Comparison of ENCODE assay signal across 22 cellular contexts in the genomic region with DNA sequence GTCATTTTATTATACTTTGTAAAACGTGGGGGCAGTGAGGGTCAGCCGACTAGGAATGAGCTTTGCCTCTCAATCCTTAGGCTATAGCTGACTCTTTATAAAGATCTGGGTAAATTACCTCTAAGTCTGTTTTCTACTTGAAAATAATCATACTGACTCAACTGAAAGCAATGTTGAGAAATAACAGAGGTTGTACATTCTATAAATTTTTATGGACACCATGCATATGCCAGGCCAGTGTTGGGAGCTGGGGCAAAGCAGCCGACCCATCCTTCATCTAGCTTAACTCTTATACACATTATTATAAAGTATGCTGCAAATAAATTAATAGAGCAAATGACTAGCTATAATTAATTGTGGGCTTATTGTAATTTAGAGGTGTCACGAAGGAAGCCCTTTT. TPM values are rescaled to one million over a fixed set of nuclear protein-coding genes. Genes with fewer than 3 reads are reported as not detected.
DNase-seq lines count a peak whose midpoint lies in the region; ATAC-seq, FAIRE-seq and TF ChIP-seq lines count a peak whose summit lies in the region.
"Had no signal": no experiment of that assay in that cellular context is flagged by ENCODE, and none has a peak within 500 bp of the region (broad histone marks: within the 10 kb centered on the region; RNA-seq: fewer than 3 reads in every experiment).

No MANE protein-coding gene starts in this region.

- peaks cover 20% of the 10 kb centered on the region for H3K4me1 ChIP-seq in CD4-positive, CD25-positive, alpha-beta regulatory T cell (ENCODE audit: control insufficient read depth, insufficient read depth, low read length, poor library complexity, severe bottlenecking)
- no peaks in the 10 kb centered on the region for H3K4me1 ChIP-seq in hepatocyte (ENCODE audit: insufficient read depth)

- no peak for DNase-seq in CD4-positive, CD25-positive, alpha-beta regulatory T cell
- DNase-seq in HCEC 1CT = peak; percentile 7
- DNase-seq in astrocyte of the hippocampus (ENCODE audit: low read depth, low spot score) = peak; percentile 20
- no peak for DNase-seq in GM19239 (ENCODE audit: insufficient read length, low spot score)
- no peak for DNase-seq in hepatocyte (ENCODE audit: low spot score)
- DNase-seq: C1 segment of cervical spinal cord, DMS 273 treated with DMSO at 0.1 percent for 48 hours, DND-41, GF-D8, GOT3, KG1, NCI-H1105 treated with DMSO at 0.1 percent for 48 hours, NCI-H1694 treated with DMSO at 0.1 percent for 48 hours, NCI-H2227 treated with DMSO at 0.1 percent for 48 hours, NCI-H524, NCI-H82, PC-9, SIG-M5 had no signal

- no peak overlapping the region for H3K27ac ChIP-seq in CD4-positive, CD25-positive, alpha-beta regulatory T cell (ENCODE audit: insufficient read depth, low read length, poor library complexity, severe bottlenecking)
- H3K27ac ChIP-seq in hepatocyte = no peak overlapping the region
- H3K27ac ChIP-seq: PC-9, RWPE1 had no signal

- H3K36me3 ChIP-seq in CD4-positive, CD25-positive, alpha-beta regulatory T cell (ENCODE audit: control insufficient read depth, insufficient read depth, low read length) = no peaks in the 10 kb centered on the region
- H3K36me3 ChIP-seq in hepatocyte (replicated peaks; ENCODE audit: insufficient read depth, low read depth) = no peaks in the 10 kb centered on the region

- no peaks in the 10 kb centered on the region for H3K27me3 ChIP-seq in CD4-positive, CD25-positive, alpha-beta regulatory T cell (ENCODE audit: control insufficient read depth, insufficient read depth, low read length)
- no peaks in the 10 kb centered on the region for H3K27me3 ChIP-seq in hepatocyte

- H3K27me3 Mint-ChIP-seq in CD4-positive, CD25-positive, alpha-beta regulatory T cell = peaks cover 13% of the 10 kb centered on the region
- peaks cover 5% of the 10 kb centered on the region for H3K27me3 Mint-ChIP-seq in nephron (ENCODE audit: low read depth)

- H3K4me3 ChIP-seq in CD4-positive, CD25-positive, alpha-beta regulatory T cell (ENCODE audit: low read depth, low read length) = no peak overlapping the region
- H3K4me3 ChIP-seq in hepatocyte = no peak overlapping the region
- H3K4me3 ChIP-seq: PC-9 had no signal

- TF ChIP-seq CTCF in nephron (IDR thresholded peaks at IDR 0.05; ENCODE audit: unreplicated experiment in 3 of 3) (no peak), hepatocyte (IDR thresholded peaks at IDR 0.05; ENCODE audit: poor library complexity) (no peak)

- peaks cover 11 to 21% (median 14%) of the 10 kb centered on the region in 4 donors for H3K4me1 Mint-ChIP-seq in CD4-positive, CD25-positive, alpha-beta regulatory T cell
- H3K4me1 Mint-ChIP-seq in nephron = peaks cover 18% of the 10 kb centered on the region

- H3K36me3 Mint-ChIP-seq in CD4-positive, CD25-positive, alpha-beta regulatory T cell = no peaks in the 10 kb centered on the region
- no peaks in the 10 kb centered on the region for H3K36me3 Mint-ChIP-seq in nephron (ENCODE audit: low read depth)

- no peak overlapping the region for H2AFZ ChIP-seq in hepatocyte
- H2AFZ ChIP-seq: PC-9 had no signal

- H3K9me3 ChIP-seq in CD4-positive, CD25-positive, alpha-beta regulatory T cell (ENCODE audit: control insufficient read depth in 2 of 2, low read length in 2 of 2) = no peaks in the 10 kb centered on the region
- H3K9me3 ChIP-seq in hepatocyte (ENCODE audit: low read depth) = no peaks in the 10 kb centered on the region

- peaks cover 8% of the 10 kb centered on the region for H4K20me1 ChIP-seq in hepatocyte (ENCODE audit: insufficient read depth, poor library complexity, severe bottlenecking)

- no peak overlapping the region for H3K4me2 ChIP-seq in hepatocyte
- H3K4me2 ChIP-seq: PC-9 had no signal

- no peak for FAIRE-seq in GM19239 (lab: Jason Lieb, UNC)

- H3K9me3 Mint-ChIP-seq in CD4-positive, CD25-positive, alpha-beta regulatory T cell = no peaks in the 10 kb centered on the region
- no peaks in the 10 kb centered on the region for H3K9me3 Mint-ChIP-seq in nephron

- no peak overlapping the region for H3K27ac Mint-ChIP-seq in CD4-positive, CD25-positive, alpha-beta regulatory T cell
- no peak overlapping the region for H3K27ac Mint-ChIP-seq in nephron

- ATAC-seq in CD4-positive, CD25-positive, alpha-beta regulatory T cell (ENCODE audit: low read depth in 2 of 2) = no peak
- no peak for ATAC-seq in GM21576 (IDR thresholded peaks at IDR 0.05; ENCODE audit: unreplicated experiment)
- no peak for ATAC-seq in HG03469 (IDR thresholded peaks at IDR 0.05; ENCODE audit: unreplicated experiment)

- peaks cover 14% of the 10 kb centered on the region for H3K79me2 ChIP-seq in hepatocyte

- WGBS in hepatocyte (ENCODE audit: low lambda C conversion rate, missing lambda C conversion rate) = 70% methylated on average over 4 of the region's 4 CpGs

- no peaks in the 10 kb centered on the region for H3K9me2 ChIP-seq in hepatocyte (replicated peaks; ENCODE audit: insufficient read depth)

- peak overlapping the region in 3 of 4 donors; percentile 11 to 94 (median 45) for H3K4me3 Mint-ChIP-seq in CD4-positive, CD25-positive, alpha-beta regulatory T cell
- peak overlapping the region; percentile 43 to 50 (median 49) for H3K4me3 Mint-ChIP-seq in nephron

RNA-seq across cellular contexts. Expression of gene DCUN1D4, which starts 2.2 kb away (rescaled TPM):
- 28.1 TPM for total RNA-seq in CD4-positive, CD25-positive, alpha-beta regulatory T cell
- 10 to 100 TPM in 3 of 4 donors, 1 to 10 TPM in 1; 9.7 to 18.5 (median 17.1) TPM for polyA plus RNA-seq in CD4-positive, CD25-positive, alpha-beta regulatory T cell
- 33.6 and 39.9 TPM in 2 replicates for total RNA-seq in hepatocyte
- 17.1 and 17.3 TPM in 2 replicates for polyA plus RNA-seq in hepatocyte

Comparison
In these comparisons a context has a peak if more than half of its experiments do, and no peak if none do; other contexts are left out.
1. DNase-seq: peak in HCEC 1CT (single experiment) and astrocyte of the hippocampus (single experiment); none in CD4-positive, CD25-positive, alpha-beta regulatory T cell (0 of 3), GM19239 (single experiment) and hepatocyte (single experiment).